1 cellular context compared by ENCODE assay signal in the genomic region with DNA sequence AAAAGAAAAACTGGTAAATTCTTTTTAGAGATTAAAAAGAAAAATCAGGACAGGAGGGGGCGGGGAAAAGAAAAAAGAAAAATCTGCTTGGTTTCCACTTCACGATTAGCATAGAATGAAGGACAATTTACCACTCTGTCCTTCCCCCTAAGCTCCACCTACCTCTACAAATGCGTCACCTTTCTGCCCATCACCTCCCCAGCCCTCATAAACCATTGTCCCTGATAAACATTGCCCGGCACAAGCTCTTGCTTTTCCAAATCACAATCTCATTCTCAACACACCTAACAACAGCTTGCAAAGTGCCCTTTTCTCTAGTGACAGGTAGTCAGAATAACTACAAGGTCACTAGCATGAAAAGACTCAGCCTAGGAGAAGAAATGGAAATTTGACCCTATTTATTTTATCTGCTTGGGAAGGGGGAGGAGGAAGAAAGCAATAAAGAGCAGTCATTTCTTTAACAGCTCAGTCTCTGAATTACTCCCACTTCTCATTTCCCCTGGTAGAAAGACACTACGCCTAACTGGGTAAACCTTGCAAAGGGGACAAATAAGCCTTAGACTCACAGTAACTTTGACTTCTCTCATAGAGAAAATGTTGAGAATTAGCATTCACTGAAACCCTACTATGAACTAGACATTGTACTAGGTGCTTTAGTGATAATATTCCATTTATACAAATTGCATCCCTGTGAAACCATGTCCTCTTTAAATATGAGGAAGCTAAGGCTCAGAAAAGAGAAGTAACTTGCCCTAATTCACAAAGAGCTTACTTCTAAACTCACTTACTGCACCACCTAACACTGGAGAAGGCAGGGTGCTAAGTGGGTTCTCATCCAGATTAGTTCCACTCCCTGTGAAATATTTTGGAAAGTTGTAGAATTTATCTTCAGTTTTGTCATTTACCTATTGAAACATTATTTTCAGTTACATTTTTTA.
A peak's percentile ranks its signal among the peaks of the same experiment; 100 is the strongest.
TF ChIP-seq lines count a peak whose summit lies in the region.

No MANE protein-coding gene starts in this region.

TF ChIP-seq in HEK293, 187 proteins besides CTCF, POLR2A, EP300 and RAD21 (continued from another document and continues in another):
- TF ChIP-seq ZNF530 (tag by site-specific recombination; IDR thresholded peaks at IDR 0.05; ENCODE audit: low read depth) (no peak), WT1 (tag by site-specific recombination; IDR thresholded peaks at IDR 0.05) (peak; percentile 81), HOXC10 (CRISPR knock-in tag; IDR thresholded peaks at IDR 0.05) (no peak), ZNF560 (tag by site-specific recombination; IDR thresholded peaks at IDR 0.05; ENCODE audit: borderline replicate concordance) (no peak), ZNF76 (tag by site-specific recombination; IDR thresholded peaks at IDR 0.05; ENCODE audit: borderline replicate concordance, low read depth) (no peak), ZNF202 (tag by site-specific recombination; IDR thresholded peaks at IDR 0.05; ENCODE audit: borderline replicate concordance) (no peak), ZNF658 (tag by site-specific recombination; IDR thresholded peaks at IDR 0.05) (no peak), ZNF2 (tag by site-specific recombination; IDR thresholded peaks at IDR 0.05) (no peak), ZNF341 (tag by site-specific recombination; IDR thresholded peaks at IDR 0.05; ENCODE audit: low read depth) (peak; percentile 71), ZBTB17 (tag by site-specific recombination; IDR thresholded peaks at IDR 0.05) (no peak), ZBTB48 (tag by site-specific recombination; IDR thresholded peaks at IDR 0.05) (no peak), ZNF214 (tag by site-specific recombination; IDR thresholded peaks at IDR 0.05; ENCODE audit: borderline replicate concordance) (no peak), ZNF514 (tag by site-specific recombination; IDR thresholded peaks at IDR 0.05) (no peak), ZNF18 (tag by site-specific recombination; IDR thresholded peaks at IDR 0.05) (no peak), ZNF571 (tag by site-specific recombination; IDR thresholded peaks at IDR 0.05) (no peak), ZNF416 (tag by site-specific recombination; IDR thresholded peaks at IDR 0.05) (no peak), ZNF155 (tag by site-specific recombination; IDR thresholded peaks at IDR 0.05) (no peak), ZNF114 (tag by site-specific recombination; IDR thresholded peaks at IDR 0.05) (no peak), ZNF404 (tag by site-specific recombination; IDR thresholded peaks at IDR 0.05) (no peak), GFI1B (tag by site-specific recombination; IDR thresholded peaks at IDR 0.05) (no peak), ZFP69B (tag by site-specific recombination; IDR thresholded peaks at IDR 0.05) (no peak), AEBP2 (tag by site-specific recombination; IDR thresholded peaks at IDR 0.05; ENCODE audit: borderline replicate concordance) (no peak), SCRT2 (tag by site-specific recombination; IDR thresholded peaks at IDR 0.05) (no peak), ZFP37 (tag by site-specific recombination; IDR thresholded peaks at IDR 0.05) (peak; percentile 41; the same call in 1 of the 2 replicates), ZNF138 (tag by site-specific recombination; IDR thresholded peaks at IDR 0.05; ENCODE audit: borderline replicate concordance) (no peak), ZNF140 (tag by site-specific recombination; IDR thresholded peaks at IDR 0.05) (no peak), ZNF777 (tag by site-specific recombination; IDR thresholded peaks at IDR 0.05; ENCODE audit: borderline replicate concordance) (no peak), ZNF48 (tag by site-specific recombination; IDR thresholded peaks at IDR 0.05) (no peak), ZNF292 (tag by site-specific recombination; IDR thresholded peaks at IDR 0.05; ENCODE audit: borderline replicate concordance, low read depth) (no peak), ZFP3 (tag by site-specific recombination; IDR thresholded peaks at IDR 0.05; ENCODE audit: low read depth) (no peak), PRDM6 (tag by site-specific recombination; IDR thresholded peaks at IDR 0.05) (no peak)
- TF ChIP-seq, protein P1, sequence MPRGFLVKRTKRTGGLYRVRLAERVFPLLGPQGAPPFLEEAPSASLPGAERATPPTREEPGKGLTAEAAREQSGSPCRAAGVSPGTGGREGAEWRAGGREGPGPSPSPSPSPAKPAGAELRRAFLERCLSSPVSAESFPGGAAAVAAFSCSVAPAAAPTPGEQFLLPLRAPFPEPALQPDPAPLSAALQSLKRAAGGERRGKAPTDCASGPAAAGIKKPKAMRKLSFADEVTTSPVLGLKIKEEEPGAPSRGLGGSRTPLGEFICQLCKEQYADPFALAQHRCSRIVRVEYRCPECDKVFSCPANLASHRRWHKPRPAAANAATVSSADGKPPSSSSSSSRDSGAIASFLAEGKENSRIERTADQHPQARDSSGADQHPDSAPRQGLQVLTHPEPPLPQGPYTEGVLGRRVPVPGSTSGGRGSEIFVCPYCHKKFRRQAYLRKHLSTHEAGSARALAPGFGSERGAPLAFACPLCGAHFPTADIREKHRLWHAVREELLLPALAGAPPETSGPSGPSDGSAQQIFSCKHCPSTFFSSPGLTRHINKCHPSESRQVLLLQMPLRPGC (tag by site-specific recombination; IDR thresholded peaks at IDR 0.05): no peak
- TF ChIP-seq, protein P2, sequence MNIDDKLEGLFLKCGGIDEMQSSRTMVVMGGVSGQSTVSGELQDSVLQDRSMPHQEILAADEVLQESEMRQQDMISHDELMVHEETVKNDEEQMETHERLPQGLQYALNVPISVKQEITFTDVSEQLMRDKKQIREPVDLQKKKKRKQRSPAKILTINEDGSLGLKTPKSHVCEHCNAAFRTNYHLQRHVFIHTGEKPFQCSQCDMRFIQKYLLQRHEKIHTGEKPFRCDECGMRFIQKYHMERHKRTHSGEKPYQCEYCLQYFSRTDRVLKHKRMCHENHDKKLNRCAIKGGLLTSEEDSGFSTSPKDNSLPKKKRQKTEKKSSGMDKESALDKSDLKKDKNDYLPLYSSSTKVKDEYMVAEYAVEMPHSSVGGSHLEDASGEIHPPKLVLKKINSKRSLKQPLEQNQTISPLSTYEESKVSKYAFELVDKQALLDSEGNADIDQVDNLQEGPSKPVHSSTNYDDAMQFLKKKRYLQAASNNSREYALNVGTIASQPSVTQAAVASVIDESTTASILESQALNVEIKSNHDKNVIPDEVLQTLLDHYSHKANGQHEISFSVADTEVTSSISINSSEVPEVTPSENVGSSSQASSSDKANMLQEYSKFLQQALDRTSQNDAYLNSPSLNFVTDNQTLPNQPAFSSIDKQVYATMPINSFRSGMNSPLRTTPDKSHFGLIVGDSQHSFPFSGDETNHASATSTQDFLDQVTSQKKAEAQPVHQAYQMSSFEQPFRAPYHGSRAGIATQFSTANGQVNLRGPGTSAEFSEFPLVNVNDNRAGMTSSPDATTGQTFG (tag by site-specific recombination; IDR thresholded peaks at IDR 0.05; ENCODE audit: borderline replicate concordance): no peak
- TF ChIP-seq, protein P3, sequence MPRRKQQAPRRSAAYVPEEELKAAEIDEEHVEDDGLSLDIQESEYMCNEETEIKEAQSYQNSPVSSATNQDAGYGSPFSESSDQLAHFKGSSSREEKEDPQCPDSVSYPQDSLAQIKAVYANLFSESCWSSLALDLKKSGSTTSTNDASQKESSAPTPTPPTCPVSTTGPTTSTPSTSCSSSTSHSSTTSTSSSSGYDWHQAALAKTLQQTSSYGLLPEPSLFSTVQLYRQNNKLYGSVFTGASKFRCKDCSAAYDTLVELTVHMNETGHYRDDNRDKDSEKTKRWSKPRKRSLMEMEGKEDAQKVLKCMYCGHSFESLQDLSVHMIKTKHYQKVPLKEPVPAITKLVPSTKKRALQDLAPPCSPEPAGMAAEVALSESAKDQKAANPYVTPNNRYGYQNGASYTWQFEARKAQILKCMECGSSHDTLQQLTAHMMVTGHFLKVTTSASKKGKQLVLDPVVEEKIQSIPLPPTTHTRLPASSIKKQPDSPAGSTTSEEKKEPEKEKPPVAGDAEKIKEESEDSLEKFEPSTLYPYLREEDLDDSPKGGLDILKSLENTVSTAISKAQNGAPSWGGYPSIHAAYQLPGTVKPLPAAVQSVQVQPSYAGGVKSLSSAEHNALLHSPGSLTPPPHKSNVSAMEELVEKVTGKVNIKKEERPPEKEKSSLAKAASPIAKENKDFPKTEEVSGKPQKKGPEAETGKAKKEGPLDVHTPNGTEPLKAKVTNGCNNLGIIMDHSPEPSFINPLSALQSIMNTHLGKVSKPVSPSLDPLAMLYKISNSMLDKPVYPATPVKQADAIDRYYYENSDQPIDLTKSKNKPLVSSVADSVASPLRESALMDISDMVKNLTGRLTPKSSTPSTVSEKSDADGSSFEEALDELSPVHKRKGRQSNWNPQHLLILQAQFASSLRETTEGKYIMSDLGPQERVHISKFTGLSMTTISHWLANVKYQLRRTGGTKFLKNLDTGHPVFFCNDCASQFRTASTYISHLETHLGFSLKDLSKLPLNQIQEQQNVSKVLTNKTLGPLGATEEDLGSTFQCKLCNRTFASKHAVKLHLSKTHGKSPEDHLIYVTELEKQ (tag by site-specific recombination; IDR thresholded peaks at IDR 0.05; ENCODE audit: borderline replicate concordance): no peak
- TF ChIP-seq, protein P4, sequence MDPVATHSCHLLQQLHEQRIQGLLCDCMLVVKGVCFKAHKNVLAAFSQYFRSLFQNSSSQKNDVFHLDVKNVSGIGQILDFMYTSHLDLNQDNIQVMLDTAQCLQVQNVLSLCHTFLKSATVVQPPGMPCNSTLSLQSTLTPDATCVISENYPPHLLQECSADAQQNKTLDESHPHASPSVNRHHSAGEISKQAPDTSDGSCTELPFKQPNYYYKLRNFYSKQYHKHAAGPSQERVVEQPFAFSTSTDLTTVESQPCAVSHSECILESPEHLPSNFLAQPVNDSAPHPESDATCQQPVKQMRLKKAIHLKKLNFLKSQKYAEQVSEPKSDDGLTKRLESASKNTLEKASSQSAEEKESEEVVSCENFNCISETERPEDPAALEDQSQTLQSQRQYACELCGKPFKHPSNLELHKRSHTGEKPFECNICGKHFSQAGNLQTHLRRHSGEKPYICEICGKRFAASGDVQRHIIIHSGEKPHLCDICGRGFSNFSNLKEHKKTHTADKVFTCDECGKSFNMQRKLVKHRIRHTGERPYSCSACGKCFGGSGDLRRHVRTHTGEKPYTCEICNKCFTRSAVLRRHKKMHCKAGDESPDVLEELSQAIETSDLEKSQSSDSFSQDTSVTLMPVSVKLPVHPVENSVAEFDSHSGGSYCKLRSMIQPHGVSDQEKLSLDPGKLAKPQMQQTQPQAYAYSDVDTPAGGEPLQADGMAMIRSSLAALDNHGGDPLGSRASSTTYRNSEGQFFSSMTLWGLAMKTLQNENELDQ (tag by site-specific recombination; IDR thresholded peaks at IDR 0.05; ENCODE audit: low read depth): no peak
- TF ChIP-seq, protein P5, sequence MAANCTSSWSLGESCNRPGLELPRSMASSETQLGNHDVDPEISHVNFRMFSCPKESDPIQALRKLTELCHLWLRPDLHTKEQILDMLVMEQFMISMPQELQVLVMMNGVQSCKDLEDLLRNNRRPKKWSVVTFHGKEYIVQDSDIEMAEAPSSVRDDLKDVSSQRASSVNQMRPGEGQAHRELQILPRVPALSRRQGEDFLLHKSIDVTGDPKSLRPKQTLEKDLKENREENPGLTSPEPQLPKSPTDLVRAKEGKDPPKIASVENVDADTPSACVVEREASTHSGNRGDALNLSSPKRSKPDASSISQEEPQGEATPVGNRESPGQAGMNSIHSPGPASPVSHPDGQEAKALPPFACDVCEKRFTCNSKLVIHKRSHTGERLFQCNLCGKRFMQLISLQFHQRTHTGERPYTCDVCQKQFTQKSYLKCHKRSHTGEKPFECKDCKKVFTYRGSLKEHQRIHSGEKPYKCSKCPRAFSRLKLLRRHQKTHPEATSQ (tag by site-specific recombination; IDR thresholded peaks at IDR 0.05): no peak
